Comparison of ENCODE assay signal across 1 cellular context in the genomic region with DNA sequence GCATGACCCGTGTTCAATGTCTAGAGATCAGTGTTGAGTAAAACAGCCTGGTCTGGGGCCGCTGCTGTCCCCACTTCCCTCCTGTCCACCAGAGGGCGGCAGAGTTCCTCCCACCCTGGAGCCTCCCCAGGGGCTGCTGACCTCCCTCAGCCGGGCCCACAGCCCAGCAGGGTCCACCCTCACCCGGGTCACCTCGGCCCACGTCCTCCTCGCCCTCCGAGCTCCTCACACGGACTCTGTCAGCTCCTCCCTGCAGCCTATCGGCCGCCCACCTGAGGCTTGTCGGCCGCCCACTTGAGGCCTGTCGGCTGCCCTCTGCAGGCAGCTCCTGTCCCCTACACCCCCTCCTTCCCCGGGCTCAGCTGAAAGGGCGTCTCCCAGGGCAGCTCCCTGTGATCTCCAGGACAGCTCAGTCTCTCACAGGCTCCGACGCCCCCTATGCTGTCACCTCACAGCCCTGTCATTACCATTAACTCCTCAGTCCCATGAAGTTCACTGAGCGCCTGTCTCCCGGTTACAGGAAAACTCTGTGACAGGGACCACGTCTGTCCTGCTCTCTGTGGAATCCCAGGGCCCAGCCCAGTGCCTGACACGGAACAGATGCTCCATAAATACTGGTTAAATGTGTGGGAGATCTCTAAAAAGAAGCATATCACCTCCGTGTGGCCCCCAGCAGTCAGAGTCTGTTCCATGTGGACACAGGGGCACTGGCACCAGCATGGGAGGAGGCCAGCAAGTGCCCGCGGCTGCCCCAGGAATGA.
TF ChIP-seq lines count a peak whose summit lies in the region.

No MANE protein-coding gene starts in this region.

TF ChIP-seq in K562, 482 proteins besides CTCF, POLR2A, EP300 and RAD21 (continued from another document and continues in another):
- TF ChIP-seq, protein P1, sequence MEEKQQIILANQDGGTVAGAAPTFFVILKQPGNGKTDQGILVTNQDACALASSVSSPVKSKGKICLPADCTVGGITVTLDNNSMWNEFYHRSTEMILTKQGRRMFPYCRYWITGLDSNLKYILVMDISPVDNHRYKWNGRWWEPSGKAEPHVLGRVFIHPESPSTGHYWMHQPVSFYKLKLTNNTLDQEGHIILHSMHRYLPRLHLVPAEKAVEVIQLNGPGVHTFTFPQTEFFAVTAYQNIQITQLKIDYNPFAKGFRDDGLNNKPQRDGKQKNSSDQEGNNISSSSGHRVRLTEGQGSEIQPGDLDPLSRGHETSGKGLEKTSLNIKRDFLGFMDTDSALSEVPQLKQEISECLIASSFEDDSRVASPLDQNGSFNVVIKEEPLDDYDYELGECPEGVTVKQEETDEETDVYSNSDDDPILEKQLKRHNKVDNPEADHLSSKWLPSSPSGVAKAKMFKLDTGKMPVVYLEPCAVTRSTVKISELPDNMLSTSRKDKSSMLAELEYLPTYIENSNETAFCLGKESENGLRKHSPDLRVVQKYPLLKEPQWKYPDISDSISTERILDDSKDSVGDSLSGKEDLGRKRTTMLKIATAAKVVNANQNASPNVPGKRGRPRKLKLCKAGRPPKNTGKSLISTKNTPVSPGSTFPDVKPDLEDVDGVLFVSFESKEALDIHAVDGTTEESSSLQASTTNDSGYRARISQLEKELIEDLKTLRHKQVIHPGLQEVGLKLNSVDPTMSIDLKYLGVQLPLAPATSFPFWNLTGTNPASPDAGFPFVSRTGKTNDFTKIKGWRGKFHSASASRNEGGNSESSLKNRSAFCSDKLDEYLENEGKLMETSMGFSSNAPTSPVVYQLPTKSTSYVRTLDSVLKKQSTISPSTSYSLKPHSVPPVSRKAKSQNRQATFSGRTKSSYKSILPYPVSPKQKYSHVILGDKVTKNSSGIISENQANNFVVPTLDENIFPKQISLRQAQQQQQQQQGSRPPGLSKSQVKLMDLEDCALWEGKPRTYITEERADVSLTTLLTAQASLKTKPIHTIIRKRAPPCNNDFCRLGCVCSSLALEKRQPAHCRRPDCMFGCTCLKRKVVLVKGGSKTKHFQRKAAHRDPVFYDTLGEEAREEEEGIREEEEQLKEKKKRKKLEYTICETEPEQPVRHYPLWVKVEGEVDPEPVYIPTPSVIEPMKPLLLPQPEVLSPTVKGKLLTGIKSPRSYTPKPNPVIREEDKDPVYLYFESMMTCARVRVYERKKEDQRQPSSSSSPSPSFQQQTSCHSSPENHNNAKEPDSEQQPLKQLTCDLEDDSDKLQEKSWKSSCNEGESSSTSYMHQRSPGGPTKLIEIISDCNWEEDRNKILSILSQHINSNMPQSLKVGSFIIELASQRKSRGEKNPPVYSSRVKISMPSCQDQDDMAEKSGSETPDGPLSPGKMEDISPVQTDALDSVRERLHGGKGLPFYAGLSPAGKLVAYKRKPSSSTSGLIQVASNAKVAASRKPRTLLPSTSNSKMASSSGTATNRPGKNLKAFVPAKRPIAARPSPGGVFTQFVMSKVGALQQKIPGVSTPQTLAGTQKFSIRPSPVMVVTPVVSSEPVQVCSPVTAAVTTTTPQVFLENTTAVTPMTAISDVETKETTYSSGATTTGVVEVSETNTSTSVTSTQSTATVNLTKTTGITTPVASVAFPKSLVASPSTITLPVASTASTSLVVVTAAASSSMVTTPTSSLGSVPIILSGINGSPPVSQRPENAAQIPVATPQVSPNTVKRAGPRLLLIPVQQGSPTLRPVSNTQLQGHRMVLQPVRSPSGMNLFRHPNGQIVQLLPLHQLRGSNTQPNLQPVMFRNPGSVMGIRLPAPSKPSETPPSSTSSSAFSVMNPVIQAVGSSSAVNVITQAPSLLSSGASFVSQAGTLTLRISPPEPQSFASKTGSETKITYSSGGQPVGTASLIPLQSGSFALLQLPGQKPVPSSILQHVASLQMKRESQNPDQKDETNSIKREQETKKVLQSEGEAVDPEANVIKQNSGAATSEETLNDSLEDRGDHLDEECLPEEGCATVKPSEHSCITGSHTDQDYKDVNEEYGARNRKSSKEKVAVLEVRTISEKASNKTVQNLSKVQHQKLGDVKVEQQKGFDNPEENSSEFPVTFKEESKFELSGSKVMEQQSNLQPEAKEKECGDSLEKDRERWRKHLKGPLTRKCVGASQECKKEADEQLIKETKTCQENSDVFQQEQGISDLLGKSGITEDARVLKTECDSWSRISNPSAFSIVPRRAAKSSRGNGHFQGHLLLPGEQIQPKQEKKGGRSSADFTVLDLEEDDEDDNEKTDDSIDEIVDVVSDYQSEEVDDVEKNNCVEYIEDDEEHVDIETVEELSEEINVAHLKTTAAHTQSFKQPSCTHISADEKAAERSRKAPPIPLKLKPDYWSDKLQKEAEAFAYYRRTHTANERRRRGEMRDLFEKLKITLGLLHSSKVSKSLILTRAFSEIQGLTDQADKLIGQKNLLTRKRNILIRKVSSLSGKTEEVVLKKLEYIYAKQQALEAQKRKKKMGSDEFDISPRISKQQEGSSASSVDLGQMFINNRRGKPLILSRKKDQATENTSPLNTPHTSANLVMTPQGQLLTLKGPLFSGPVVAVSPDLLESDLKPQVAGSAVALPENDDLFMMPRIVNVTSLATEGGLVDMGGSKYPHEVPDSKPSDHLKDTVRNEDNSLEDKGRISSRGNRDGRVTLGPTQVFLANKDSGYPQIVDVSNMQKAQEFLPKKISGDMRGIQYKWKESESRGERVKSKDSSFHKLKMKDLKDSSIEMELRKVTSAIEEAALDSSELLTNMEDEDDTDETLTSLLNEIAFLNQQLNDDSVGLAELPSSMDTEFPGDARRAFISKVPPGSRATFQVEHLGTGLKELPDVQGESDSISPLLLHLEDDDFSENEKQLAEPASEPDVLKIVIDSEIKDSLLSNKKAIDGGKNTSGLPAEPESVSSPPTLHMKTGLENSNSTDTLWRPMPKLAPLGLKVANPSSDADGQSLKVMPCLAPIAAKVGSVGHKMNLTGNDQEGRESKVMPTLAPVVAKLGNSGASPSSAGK (IDR thresholded peaks at IDR 0.05): no peak
- TF ChIP-seq KDM4B (IDR thresholded peaks at IDR 0.05; ENCODE audit: borderline replicate concordance in 2 of 2, low read depth in 1 of 2) (no peak), ZNF586 (CRISPR knock-in tag; conservative IDR thresholded peaks at IDR 0.05) (no peak), TFAM (CRISPR knock-in tag; conservative IDR thresholded peaks at IDR 0.05) (no peak), HNRNPLL (IDR thresholded peaks at IDR 0.05; ENCODE audit: low read depth, low read length, poor library complexity, severe bottlenecking) (no peak), KLF6 (CRISPR knock-in tag; IDR thresholded peaks at IDR 0.05; ENCODE audit: borderline replicate concordance) (no peak), CBFA2T2 (conservative IDR thresholded peaks at IDR 0.05) (no peak), ZNF239 (CRISPR knock-in tag; IDR thresholded peaks at IDR 0.05) (no peak), MAZ (CRISPR knock-in tag; conservative IDR thresholded peaks at IDR 0.05 in 1 of 2, IDR thresholded peaks at IDR 0.05 in 1 of 2) (peak; percentile 72 to 79), NR2C1 (IDR thresholded peaks at IDR 0.05) (no peak), NR2C1 (tag; IDR thresholded peaks at IDR 0.05) (no peak), SPI1 (IDR thresholded peaks at IDR 0.05; ENCODE audit: borderline replicate concordance, low read depth, low read length) (peak; percentile 14; the same call in 1 of the 2 replicates), ZNF830 (CRISPR knock-in tag; IDR thresholded peaks at IDR 0.05) (no peak), PHTF2 (CRISPR knock-in tag; IDR thresholded peaks at IDR 0.05) (no peak), POLR2AphosphoS5 (IDR thresholded peaks at IDR 0.05; ENCODE audit: control insufficient read depth, insufficient read depth, low read depth, low read length) (no peak), NEUROD1 (IDR thresholded peaks at IDR 0.05; ENCODE audit: borderline replicate concordance, low read depth, low read length, partially characterized antibody) (no peak), IFI16 (CRISPR knock-in tag; IDR thresholded peaks at IDR 0.05) (no peak), TBL1XR1 (IDR thresholded peaks at IDR 0.05; ENCODE audit: low read length in 2 of 2) (no peak), POLR3A (IDR thresholded peaks at IDR 0.05; ENCODE audit: borderline replicate concordance, extremely low read depth, insufficient read depth, insufficient read length) (no peak), HDAC8 (tag; IDR thresholded peaks at IDR 0.05) (no peak), MEF2D (tag; conservative IDR thresholded peaks at IDR 0.05; ENCODE audit: low read depth) (no peak), EGR1 (conservative IDR thresholded peaks at IDR 0.05) (peak; percentile 94), YBX1 (IDR thresholded peaks at IDR 0.05) (no peak), ATF7 (IDR thresholded peaks at IDR 0.05) (peak; percentile 61), ZNF436 (CRISPR knock-in tag; IDR thresholded peaks at IDR 0.05) (no peak), PTTG1 (tag; IDR thresholded peaks at IDR 0.05; ENCODE audit: low read depth) (no peak), MCM5 (IDR thresholded peaks at IDR 0.05; ENCODE audit: low read depth) (no peak), PYGO2 (tag; IDR thresholded peaks at IDR 0.05) (no peak), CBX2 (IDR thresholded peaks at IDR 0.05; ENCODE audit: insufficient read depth, low read length, poor library complexity, severe bottlenecking) (no peak), ZNF217 (CRISPR knock-in tag; IDR thresholded peaks at IDR 0.05) (no peak)
- TF ChIP-seq, protein P2, sequence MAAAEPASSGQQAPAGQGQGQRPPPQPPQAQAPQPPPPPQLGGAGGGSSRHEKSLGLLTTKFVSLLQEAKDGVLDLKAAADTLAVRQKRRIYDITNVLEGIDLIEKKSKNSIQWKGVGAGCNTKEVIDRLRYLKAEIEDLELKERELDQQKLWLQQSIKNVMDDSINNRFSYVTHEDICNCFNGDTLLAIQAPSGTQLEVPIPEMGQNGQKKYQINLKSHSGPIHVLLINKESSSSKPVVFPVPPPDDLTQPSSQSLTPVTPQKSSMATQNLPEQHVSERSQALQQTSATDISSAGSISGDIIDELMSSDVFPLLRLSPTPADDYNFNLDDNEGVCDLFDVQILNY (CRISPR knock-in tag; IDR thresholded peaks at IDR 0.05): no peak
- TF ChIP-seq, protein P3, sequence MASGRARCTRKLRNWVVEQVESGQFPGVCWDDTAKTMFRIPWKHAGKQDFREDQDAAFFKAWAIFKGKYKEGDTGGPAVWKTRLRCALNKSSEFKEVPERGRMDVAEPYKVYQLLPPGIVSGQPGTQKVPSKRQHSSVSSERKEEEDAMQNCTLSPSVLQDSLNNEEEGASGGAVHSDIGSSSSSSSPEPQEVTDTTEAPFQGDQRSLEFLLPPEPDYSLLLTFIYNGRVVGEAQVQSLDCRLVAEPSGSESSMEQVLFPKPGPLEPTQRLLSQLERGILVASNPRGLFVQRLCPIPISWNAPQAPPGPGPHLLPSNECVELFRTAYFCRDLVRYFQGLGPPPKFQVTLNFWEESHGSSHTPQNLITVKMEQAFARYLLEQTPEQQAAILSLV (tag; IDR thresholded peaks at IDR 0.05): no peak
- TF ChIP-seq, protein P4, sequence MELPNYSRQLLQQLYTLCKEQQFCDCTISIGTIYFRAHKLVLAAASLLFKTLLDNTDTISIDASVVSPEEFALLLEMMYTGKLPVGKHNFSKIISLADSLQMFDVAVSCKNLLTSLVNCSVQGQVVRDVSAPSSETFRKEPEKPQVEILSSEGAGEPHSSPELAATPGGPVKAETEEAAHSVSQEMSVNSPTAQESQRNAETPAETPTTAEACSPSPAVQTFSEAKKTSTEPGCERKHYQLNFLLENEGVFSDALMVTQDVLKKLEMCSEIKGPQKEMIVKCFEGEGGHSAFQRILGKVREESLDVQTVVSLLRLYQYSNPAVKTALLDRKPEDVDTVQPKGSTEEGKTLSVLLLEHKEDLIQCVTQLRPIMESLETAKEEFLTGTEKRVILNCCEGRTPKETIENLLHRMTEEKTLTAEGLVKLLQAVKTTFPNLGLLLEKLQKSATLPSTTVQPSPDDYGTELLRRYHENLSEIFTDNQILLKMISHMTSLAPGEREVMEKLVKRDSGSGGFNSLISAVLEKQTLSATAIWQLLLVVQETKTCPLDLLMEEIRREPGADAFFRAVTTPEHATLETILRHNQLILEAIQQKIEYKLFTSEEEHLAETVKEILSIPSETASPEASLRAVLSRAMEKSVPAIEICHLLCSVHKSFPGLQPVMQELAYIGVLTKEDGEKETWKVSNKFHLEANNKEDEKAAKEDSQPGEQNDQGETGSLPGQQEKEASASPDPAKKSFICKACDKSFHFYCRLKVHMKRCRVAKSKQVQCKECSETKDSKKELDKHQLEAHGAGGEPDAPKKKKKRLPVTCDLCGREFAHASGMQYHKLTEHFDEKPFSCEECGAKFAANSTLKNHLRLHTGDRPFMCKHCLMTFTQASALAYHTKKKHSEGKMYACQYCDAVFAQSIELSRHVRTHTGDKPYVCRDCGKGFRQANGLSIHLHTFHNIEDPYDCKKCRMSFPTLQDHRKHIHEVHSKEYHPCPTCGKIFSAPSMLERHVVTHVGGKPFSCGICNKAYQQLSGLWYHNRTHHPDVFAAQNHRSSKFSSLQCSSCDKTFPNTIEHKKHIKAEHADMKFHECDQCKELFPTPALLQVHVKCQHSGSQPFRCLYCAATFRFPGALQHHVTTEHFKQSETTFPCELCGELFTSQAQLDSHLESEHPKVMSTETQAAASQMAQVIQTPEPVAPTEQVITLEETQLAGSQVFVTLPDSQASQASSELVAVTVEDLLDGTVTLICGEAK (IDR thresholded peaks at IDR 0.05): no peak
- TF ChIP-seq, protein P4 (CRISPR knock-in tag; IDR thresholded peaks at IDR 0.05): no peak
- TF ChIP-seq, protein P5, sequence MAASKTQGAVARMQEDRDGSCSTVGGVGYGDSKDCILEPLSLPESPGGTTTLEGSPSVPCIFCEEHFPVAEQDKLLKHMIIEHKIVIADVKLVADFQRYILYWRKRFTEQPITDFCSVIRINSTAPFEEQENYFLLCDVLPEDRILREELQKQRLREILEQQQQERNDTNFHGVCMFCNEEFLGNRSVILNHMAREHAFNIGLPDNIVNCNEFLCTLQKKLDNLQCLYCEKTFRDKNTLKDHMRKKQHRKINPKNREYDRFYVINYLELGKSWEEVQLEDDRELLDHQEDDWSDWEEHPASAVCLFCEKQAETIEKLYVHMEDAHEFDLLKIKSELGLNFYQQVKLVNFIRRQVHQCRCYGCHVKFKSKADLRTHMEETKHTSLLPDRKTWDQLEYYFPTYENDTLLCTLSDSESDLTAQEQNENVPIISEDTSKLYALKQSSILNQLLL (CRISPR knock-in tag; IDR thresholded peaks at IDR 0.05; ENCODE audit: borderline replicate concordance): no peak
